8 cellular contexts compared by ENCODE assay signal in genomic region chr19:51703655-51704515, GRCh38. TPM values are rescaled to one million over a fixed set of nuclear protein-coding genes. Genes with fewer than 3 reads are reported as not detected.
DNase-seq lines count a peak whose midpoint lies in the region; ATAC-seq and TF ChIP-seq lines count a peak whose summit lies in the region.

No MANE protein-coding gene starts in this region.

- TF ChIP-seq CTCF in 22Rv1 (IDR thresholded peaks at IDR 0.05) (peak; percentile 68), liver (IDR thresholded peaks at IDR 0.05; ENCODE audit: low read depth, low read length, missing input control) (no peak)

- peaks cover 0 to 8% (median 0%) of the 10 kb centered on the region in 4 donors for H3K9me3 ChIP-seq in liver (ENCODE audit: control insufficient read depth in 4 of 4, low read length in 3 of 4)

- peak overlapping the region; percentile 75 to 86 for H3K9ac ChIP-seq in liver (ENCODE audit: low read depth in 1 of 2, low read length in 2 of 2)

- no peak for TF ChIP-seq RAD21 in liver (IDR thresholded peaks at IDR 0.05)

- DNase-seq in NCI-H526 (lab: John Stamatoyannopoulos, UW) (peak; percentile 91 to 98), dedifferentiated amniotic fluid mesenchymal stem cell (ENCODE audit: extremely low spot score) (peak; percentile 83)
- DNase-seq in activated CD4-positive, alpha-beta T cell treated with anti-CD3 and anti-CD28 coated beads, Interleukin-2, amount 50 U/mL, for 1 hour, result peak; percentile 96
- peak; percentile 95 to 96 for DNase-seq in stimulated activated CD4-positive, alpha-beta T cell treated with anti-CD3 and anti-CD28 coated beads, Interleukin-2, amount 100 ng/mL, for 48 hours

- ATAC-seq in GM18520 (IDR thresholded peaks at IDR 0.05; ENCODE audit: unreplicated experiment) (peak; percentile 90), HG03064 (IDR thresholded peaks at IDR 0.05; ENCODE audit: low read depth, unreplicated experiment) (peak; percentile 67)

- H3K4me1 ChIP-seq in liver (ENCODE audit: control insufficient read depth in 4 of 4, insufficient read depth in 4 of 4, low read length in 3 of 4), result peaks cover 0 to 4% (median 2%) of the 10 kb centered on the region in 4 donors

- H3K27ac ChIP-seq in 22Rv1, result peak overlapping the region; percentile 82
- peak overlapping the region; percentile 64 to 82 for H3K27ac ChIP-seq in liver (ENCODE audit: low read depth in 1 of 2, low read length in 2 of 2)

- WGBS in liver, result 2% methylated on average over 71 of the region's 71 CpGs

- no peaks in the 10 kb centered on the region for H3K27me3 ChIP-seq in liver (ENCODE audit: control insufficient read depth in 4 of 4, insufficient read depth in 4 of 4, low read length in 3 of 4)

- no peaks in the 10 kb centered on the region for H3K36me3 ChIP-seq in liver (ENCODE audit: control insufficient read depth in 4 of 4, insufficient read depth in 3 of 4, low read depth in 1 of 4, low read length in 3 of 4)

- peak overlapping the region; percentile 66 to 75 (median 69) for H3K4me3 ChIP-seq in liver (ENCODE audit: low read depth in 1 of 3, low read length in 3 of 3)

TF ChIP-seq in liver, 16 proteins besides CTCF, POLR2A, EP300 and RAD21:
- TF ChIP-seq FOXA2 (IDR thresholded peaks at IDR 0.05), result no peak
- TF ChIP-seq YY1 (IDR thresholded peaks at IDR 0.05), result peak; percentile 29
- no peak for TF ChIP-seq NR2F2 (IDR thresholded peaks at IDR 0.05)
- no peak for TF ChIP-seq GABPA (IDR thresholded peaks at IDR 0.05 in 1 of 2, conservative IDR thresholded peaks at IDR 0.05 in 1 of 2)
- TF ChIP-seq HNF4G (IDR thresholded peaks at IDR 0.05), result no peak
- TF ChIP-seq SP1 (IDR thresholded peaks at IDR 0.05), result peak; percentile 29
- TF ChIP-seq JUND (IDR thresholded peaks at IDR 0.05), result no peak
- no peak for TF ChIP-seq REST (IDR thresholded peaks at IDR 0.05)
- peak in 1 of 2 donors; percentile 89 for TF ChIP-seq EGR1 (IDR thresholded peaks at IDR 0.05; ENCODE audit: low read depth in 2 of 2)

RNA-seq across cellular contexts. Expression of gene SPACA6, which starts 10.8 kb away (rescaled TPM):
- 1 to 10 TPM; 1.5 to 2.5 TPM for total RNA-seq in liver
- 1 to 10 TPM in 1 of 2 donors, under 1 TPM in 1; 0.92 to 1.2 TPM for polyA plus RNA-seq in liver

RNA-seq across cellular contexts. Expression of gene HAS1, which starts 19.9 kb away (rescaled TPM):
- under 1 TPM in 1 of 2 donors, not detected in 1; 0.05 TPM for total RNA-seq in liver
- under 1 TPM in 1 of 2 donors, not detected in 1; 0.07 TPM for polyA plus RNA-seq in liver

RNA-seq across cellular contexts. Expression of gene FPR1, which starts 47.8 kb away (rescaled TPM):
- 10 to 100 TPM in 1 of 2 donors, 1 to 10 TPM in 1; 9.9 to 17.0 TPM for total RNA-seq in liver
- 1 to 10 TPM; 2.7 to 6.3 TPM for polyA plus RNA-seq in liver

RNA-seq across cellular contexts. Expression of gene FPR2, which starts 57.1 kb away (rescaled TPM):
- total RNA-seq in liver, result 1 to 10 TPM; 3.8 to 4.1 TPM
- under 1 TPM; 0.15 to 0.89 TPM for polyA plus RNA-seq in liver

RNA-seq across cellular contexts. Expression of gene SIGLEC14, which starts 57.3 kb away (rescaled TPM):
- 1 to 10 TPM; 1.7 to 6.9 TPM for total RNA-seq in liver
- polyA plus RNA-seq in liver, result 1 to 10 TPM in 1 of 2 donors, not detected in 1; 3.2 TPM

Comparison
In these comparisons a context has a peak if more than half of its experiments do, and no peak if none do; other contexts are left out.
1. Peak in every context shown above with its lines: DNase-seq, ATAC-seq, H3K4me3 ChIP-seq and H3K27ac ChIP-seq.